ENCODE assay signal across 14 cellular contexts in genomic region chr2:25936889-25937545, GRCh38. TPM values are rescaled to one million over a fixed set of nuclear protein-coding genes. Genes with fewer than 3 reads are reported as not detected.
DNase-seq lines count a peak whose midpoint lies in the region; ATAC-seq, FAIRE-seq and TF ChIP-seq lines count a peak whose summit lies in the region.
"Had no signal": no experiment of that assay in that cellular context is flagged by ENCODE, and none has a peak within 500 bp of the region (broad histone marks: within the 10 kb centered on the region; RNA-seq: fewer than 3 reads in every experiment).

No MANE protein-coding gene starts in this region.

- peaks cover 6% of the 10 kb centered on the region for H3K4me1 ChIP-seq in BE2C

- no peak overlapping the region for H3K4me3 ChIP-seq in BE2C (ENCODE audit: low read depth, low read length)
- no peak overlapping the region for H3K4me3 ChIP-seq in choroid plexus epithelial cell (ENCODE audit: low read depth, low read length)
- H3K4me3 ChIP-seq: coronary artery, esophagus muscularis mucosa had no signal

- H3K36me3 ChIP-seq in BE2C, result no peaks in the 10 kb centered on the region

- TF ChIP-seq CTCF in BE2C (IDR thresholded peaks at IDR 0.05; ENCODE audit: low read depth, low read length), result no peak
- no peak for TF ChIP-seq CTCF in choroid plexus epithelial cell (conservative IDR thresholded peaks at IDR 0.05; ENCODE audit: low read depth, low read length)

- DNase-seq in BE2C (peak; percentile 34), NCI-H187 (lab: John Stamatoyannopoulos, UW) (peak; percentile 45 to 73), choroid plexus epithelial cell (ENCODE audit: low read depth) (peak; percentile 50), myocyte (ENCODE audit: low read depth) (peak; percentile 14), occipital lobe (lab: John Stamatoyannopoulos, UW) (no peak), urothelium cell line (ENCODE audit: low spot score) (no peak), NCI-H2081 (lab: John Stamatoyannopoulos, UW) (no peak)
- DNase-seq: activated naive CD8-positive, alpha-beta T cell treated with anti-CD3 and anti-CD28 coated beads, Interleukin-2, amount 10 ng/mL, durations not matched to agents 7 days and 5 days; NCI-H2227 treated with DMSO at 0.1 percent for 48 hours; OCI-M1; SW 1271 had no signal

- no peak for ATAC-seq in HG03354 (IDR thresholded peaks at IDR 0.05; ENCODE audit: poor library complexity, severe bottlenecking, unreplicated experiment)

- no peaks in the 10 kb centered on the region for H3K27me3 ChIP-seq in BE2C
- H3K27me3 ChIP-seq: esophagus muscularis mucosa had no signal

- H3K9me3 ChIP-seq in BE2C, result no peaks in the 10 kb centered on the region
- H3K9me3 ChIP-seq: esophagus muscularis mucosa had no signal

- no peak for FAIRE-seq in urothelium cell line (lab: Jason Lieb, UNC)

RNA-seq across cellular contexts. Expression of gene KIF3C, which starts 45.3 kb away (rescaled TPM):
- polyA plus RNA-seq in BE2C (2012; ENCODE audit: insufficient read depth, insufficient read length, low read depth), result 28.2 TPM
- total RNA-seq in myocyte, result 5.4 and 8.6 TPM in 2 replicates
- 35.3 TPM for polyA plus RNA-seq in myocyte (2012)
- total RNA-seq in occipital lobe, result 94.2 TPM

RNA-seq across cellular contexts. Expression of gene ASXL2, which starts 58.7 kb away (rescaled TPM):
- polyA plus RNA-seq in BE2C (2012; ENCODE audit: insufficient read depth, insufficient read length, low read depth), result 9.9 TPM
- total RNA-seq in myocyte, result 14.0 and 15.4 TPM in 2 replicates
- polyA plus RNA-seq in myocyte (2012), result 7.4 TPM
- 4.7 TPM for total RNA-seq in occipital lobe

Comparison
In these comparisons a context has a peak if more than half of its experiments do, and no peak if none do; other contexts are left out.
1. DNase-seq: peak in BE2C (single experiment), NCI-H187 (2 of 2), choroid plexus epithelial cell (single experiment) and myocyte (single experiment); none in occipital lobe (single experiment), urothelium cell line (single experiment) and NCI-H2081 (0 of 2).